ENCODE assay signal across 13 cellular contexts in genomic region chr9:126389958-126390357, GRCh38.
A peak's percentile ranks its signal among the peaks of the same experiment; 100 is the strongest.
DNase-seq lines count a peak whose midpoint lies in the region; ATAC-seq, FAIRE-seq and TF ChIP-seq lines count a peak whose summit lies in the region.
"Had no signal": no experiment of that assay in that cellular context is flagged by ENCODE, and none has a peak within 500 bp of the region (broad histone marks: within the 10 kb centered on the region; RNA-seq: fewer than 3 reads in every experiment).

No MANE protein-coding gene starts in this region.

- H3K4me1 ChIP-seq in skeletal muscle tissue (ENCODE audit: control insufficient read depth in 3 of 3, insufficient read depth in 3 of 3, low read length in 3 of 3) = peaks cover 44 to 56% (median 46%) of the 10 kb centered on the region in 3 donors

- H3K9ac ChIP-seq in skeletal muscle tissue (ENCODE audit: low read depth in 1 of 3, low read length in 3 of 3) = no peak overlapping the region

- H3K36me3 ChIP-seq in skeletal muscle tissue (ENCODE audit: control insufficient read depth in 3 of 3, insufficient read depth in 3 of 3, low read length in 3 of 3) = peaks cover 8 to 27% (median 13%) of the 10 kb centered on the region in 3 donors
- H3K36me3 ChIP-seq: brain microvascular endothelial cell, thoracic aorta had no signal

- DNase-seq in NCI-H510A treated with DMSO at 0.1 percent for 48 hours (lab: John Stamatoyannopoulos, UW) = peak; percentile 39
- DNase-seq in NCI-H510A (lab: John Stamatoyannopoulos, UW) = no peak
- peak; percentile 69 to 92 for DNase-seq in NOMO-1 (lab: John Stamatoyannopoulos, UW; ENCODE audit: unreplicated experiment in 2 of 2)
- peak; percentile 11 for DNase-seq in fibroblast of gingiva (ENCODE audit: low read depth)
- no peak for DNase-seq in activated CD4-positive, alpha-beta T cell treated with anti-CD3 and anti-CD28 coated beads, Interleukin-2, amount 50 U/mL, for 1 hour
- no peak for DNase-seq in H54 (ENCODE audit: insufficient read length, low spot score)
- DNase-seq: brain microvascular endothelial cell, hippocampal formation, IMR-90, retina had no signal

- no peak for TF ChIP-seq POLR2A in H54 (IDR thresholded peaks at IDR 0.05; ENCODE audit: low read depth, low read length)

- FAIRE-seq in H54 (lab: Jason Lieb, UNC) = no peak

- H3K9me3 ChIP-seq in skeletal muscle tissue (ENCODE audit: control insufficient read depth in 3 of 3, low read length in 3 of 3) = no peaks in the 10 kb centered on the region
- H3K9me3 ChIP-seq: thoracic aorta had no signal

- peak overlapping the region; percentile 48 for H3K27ac ChIP-seq in skeletal muscle tissue (ENCODE audit: low read depth, low read length)
- H3K27ac ChIP-seq: brain microvascular endothelial cell, thoracic aorta had no signal

- no peak overlapping the region for H3K4me3 ChIP-seq in skeletal muscle tissue (ENCODE audit: low read length in 3 of 3)
- H3K4me3 ChIP-seq: thoracic aorta had no signal

- no peaks in the 10 kb centered on the region for H3K27me3 ChIP-seq in skeletal muscle tissue (ENCODE audit: control insufficient read depth in 3 of 3, insufficient read depth in 3 of 3, low read length in 3 of 3)
- H3K27me3 ChIP-seq: brain microvascular endothelial cell had no signal

- no peak for ATAC-seq in GM18519 (IDR thresholded peaks at IDR 0.05; ENCODE audit: low FRiP score, unreplicated experiment)

Comparison
In these comparisons a context has a peak if more than half of its experiments do, and no peak if none do; other contexts are left out.
1. DNase-seq: peak in NCI-H510A treated with DMSO at 0.1 percent for 48 hours (single experiment), NOMO-1 (2 of 2) and fibroblast of gingiva (single experiment); none in NCI-H510A (single experiment), activated CD4-positive, alpha-beta T cell treated with anti-CD3 and anti-CD28 coated beads, Interleukin-2, amount 50 U/mL, for 1 hour (single experiment) and H54 (single experiment).